Comparison of ENCODE assay signal across 18 cellular contexts in genomic region chr10:96697026-96697425, GRCh38. TPM values are rescaled to one million over a fixed set of nuclear protein-coding genes. Genes with fewer than 3 reads are reported as not detected.
DNase-seq lines count a peak whose midpoint lies in the region; ATAC-seq, FAIRE-seq and TF ChIP-seq lines count a peak whose summit lies in the region.
"Had no signal": no experiment of that assay in that cellular context is flagged by ENCODE, and none has a peak within 500 bp of the region (broad histone marks: within the 10 kb centered on the region; RNA-seq: fewer than 3 reads in every experiment).

No MANE protein-coding gene starts in this region.

- peaks cover 71 to 79% of the 10 kb centered on the region in 2 donors for H3K4me1 Mint-ChIP-seq in natural killer cell treated with Interleukin-12 subunit alpha and Interleukin-12 subunit beta and Interleukin-15 and Interleukin-18, amount 100 ng/mL, for 72 hours (ENCODE audit: low read depth in 2 of 2)

- no peak overlapping the region for H2AFZ ChIP-seq in SU-DHL-6 (ENCODE audit: low read depth, low read length, severe bottlenecking)

- H3K4me3 Mint-ChIP-seq in natural killer cell treated with Interleukin-12 subunit alpha and Interleukin-12 subunit beta and Interleukin-15 and Interleukin-18, amount 100 ng/mL, for 72 hours = peak overlapping the region; percentile 83

- H3K27ac Mint-ChIP-seq in natural killer cell treated with Interleukin-12 subunit alpha and Interleukin-12 subunit beta and Interleukin-15 and Interleukin-18, amount 100 ng/mL, for 72 hours = peak overlapping the region; percentile 88 to 90

- no peaks in the 10 kb centered on the region for H3K9me3 Mint-ChIP-seq in natural killer cell treated with Interleukin-12 subunit alpha and Interleukin-12 subunit beta and Interleukin-15 and Interleukin-18, amount 100 ng/mL, for 72 hours

- H4K20me1 ChIP-seq in BLaER1 (peaks cover 100% of the 10 kb centered on the region), SU-DHL-6 (ENCODE audit: low read depth, low read length) (peaks cover 18% of the 10 kb centered on the region; the same call in 1 of the 2 replicates)

- H3K36me3 Mint-ChIP-seq in natural killer cell treated with Interleukin-12 subunit alpha and Interleukin-12 subunit beta and Interleukin-15 and Interleukin-18, amount 100 ng/mL, for 72 hours = peaks cover 14% of the 10 kb centered on the region

- H3K4me3 ChIP-seq in BLaER1 = no peak overlapping the region
- peak overlapping the region; percentile 76 for H3K4me3 ChIP-seq in SU-DHL-6 (ENCODE audit: insufficient read depth, low read length, poor library complexity, severe bottlenecking)
- no peak overlapping the region for H3K4me3 ChIP-seq in tibial artery

- H3K79me2 ChIP-seq in SU-DHL-6 (ENCODE audit: insufficient read depth, low read length) = peaks cover 93% of the 10 kb centered on the region

- H3K36me3 ChIP-seq in BLaER1 (peaks cover 77% of the 10 kb centered on the region), SU-DHL-6 (ENCODE audit: low read length) (peaks cover 5% of the 10 kb centered on the region; the same call in 1 of the 2 replicates), tibial artery (no peaks in the 10 kb centered on the region)

- peaks cover 54% of the 10 kb centered on the region for H3F3A ChIP-seq in SU-DHL-6 (ENCODE audit: insufficient read depth)

- no peak overlapping the region for H3K27ac ChIP-seq in BLaER1
- H3K27ac ChIP-seq in SU-DHL-6 (ENCODE audit: low read depth, low read length) = peak overlapping the region; percentile 98
- no peak overlapping the region for H3K27ac ChIP-seq in tibial artery
- H3K27ac ChIP-seq: HL-60 had no signal

- no peak for DNase-seq in GM12891 (ENCODE audit: insufficient read length, low spot score)
- no peak for DNase-seq in natural killer cell treated with Interleukin-12 subunit alpha and Interleukin-12 subunit beta and Interleukin-15 and Interleukin-18, amount 100 ng/mL, for 72 hours (ENCODE audit: low spot score)
- DNase-seq in activated gamma-delta T cell (lab: John Stamatoyannopoulos, UW) = no peak
- no peak for DNase-seq in retina
- no peak for DNase-seq in T-helper 9 cell
- DNase-seq in tibial artery = no peak
- DNase-seq: DMS53, HCEC 1CT, KBM-7, NCI-H1092, NCI-H1694, NCI-H2171 treated with DMSO at 0.1 percent for 48 hours, OCI-M1, RPMI8226 had no signal

- no peaks in the 10 kb centered on the region for H3K9me2 ChIP-seq in SU-DHL-6 (replicated peaks; ENCODE audit: insufficient read depth, low read length)

- H3K9me3 ChIP-seq in BLaER1 (no peaks in the 10 kb centered on the region), SU-DHL-6 (ENCODE audit: insufficient read depth, low read length) (no peaks in the 10 kb centered on the region), tibial artery (no peaks in the 10 kb centered on the region)

- peak; percentile 62 for FAIRE-seq in GM12891 (lab: Jason Lieb, UNC)

- peaks cover 75% of the 10 kb centered on the region for H3K4me1 ChIP-seq in BLaER1
- no peaks in the 10 kb centered on the region for H3K4me1 ChIP-seq in tibial artery

- ATAC-seq in natural killer cell treated with Interleukin-12 subunit alpha and Interleukin-12 subunit beta and Interleukin-15 and Interleukin-18, amount 100 ng/mL, for 72 hours = peak in 1 of 2 donors; percentile 70

- intact Hi-C loops in tibial artery (cut with DNase I; ENCODE audit: low total_unique reads) = no loop called here

- peak overlapping the region; percentile 65 for H3K4me2 ChIP-seq in BLaER1
- H3K4me2 ChIP-seq in SU-DHL-6 (ENCODE audit: low read depth, low read length, poor library complexity, severe bottlenecking) = peak overlapping the region; percentile 94

- no peaks in the 10 kb centered on the region for H3K27me3 ChIP-seq in BLaER1
- no peaks in the 10 kb centered on the region for H3K27me3 ChIP-seq in SU-DHL-6 (ENCODE audit: low read length)
- H3K27me3 ChIP-seq in tibial artery = no peaks in the 10 kb centered on the region

- no peaks in the 10 kb centered on the region for H3K27me3 Mint-ChIP-seq in natural killer cell treated with Interleukin-12 subunit alpha and Interleukin-12 subunit beta and Interleukin-15 and Interleukin-18, amount 100 ng/mL, for 72 hours

- TF ChIP-seq POLR2A in GM12891 (IDR thresholded peaks at IDR 0.05; ENCODE audit: low read depth, low read length) = no peak

- TF ChIP-seq CTCF in SU-DHL-6 (IDR thresholded peaks at IDR 0.05; ENCODE audit: insufficient read depth, low read length, poor library complexity, severe bottlenecking) = no peak
- TF ChIP-seq CTCF in tibial artery (IDR thresholded peaks at IDR 0.05) = no peak

- H3K9ac ChIP-seq in BLaER1 = no peak overlapping the region
- peak overlapping the region; percentile 55 for H3K9ac ChIP-seq in SU-DHL-6 (ENCODE audit: low read length)

TF ChIP-seq in GM12891, 5 proteins besides CTCF, POLR2A, EP300 and RAD21:
- no peak for TF ChIP-seq TAF1 (IDR thresholded peaks at IDR 0.05; ENCODE audit: low read depth, low read length)
- TF ChIP-seq PAX5 (IDR thresholded peaks at IDR 0.05; ENCODE audit: insufficient read depth, low read length, severe bottlenecking) = no peak
- TF ChIP-seq POLR2AphosphoS5 (IDR thresholded peaks at IDR 0.05; ENCODE audit: low read depth, low read length) = no peak
- TF ChIP-seq POU2F2 (IDR thresholded peaks at IDR 0.05; ENCODE audit: low read depth, low read length) = no peak
- no peak for TF ChIP-seq SPI1 (IDR thresholded peaks at IDR 0.05; ENCODE audit: low read depth, low read length)

RNA-seq across cellular contexts. Expression of gene PIK3AP1, which starts 23.3 kb away (rescaled TPM):
- polyA plus RNA-seq in GM12891 (2012; ENCODE audit: low read depth, missing spikeins) = 73.5 TPM
- total RNA-seq in natural killer cell treated with Interleukin-12 subunit alpha and Interleukin-12 subunit beta and Interleukin-15 and Interleukin-18, amount 100 ng/mL, for 72 hours = 100 to 1,000 TPM; 147 to 383 TPM
- total RNA-seq: MCF 10A had no signal
